12 cellular contexts compared by ENCODE assay signal in genomic region chr10:73905256-73906018, GRCh38. TPM values are rescaled to one million over a fixed set of nuclear protein-coding genes. Genes with fewer than 3 reads are reported as not detected.
DNase-seq lines count a peak whose midpoint lies in the region; ATAC-seq and TF ChIP-seq lines count a peak whose summit lies in the region.
"Had no signal": no experiment of that assay in that cellular context is flagged by ENCODE, and none has a peak within 500 bp of the region (broad histone marks: within the 10 kb centered on the region; RNA-seq: fewer than 3 reads in every experiment).

No MANE protein-coding gene starts in this region.

- intact Hi-C loops in esophagus squamous epithelium (cut with DNase I) = no loop called here

- H3K36me3 ChIP-seq in esophagus squamous epithelium = no peaks in the 10 kb centered on the region

- no peak overlapping the region for H3K9ac ChIP-seq in H9 (ENCODE audit: extremely low read depth, insufficient read length, low read length)

- ATAC-seq in activated T-cell treated with anti-CD3 and anti-CD28 coated beads, Interleukin-2, amount 50 U/mL, for 4 hours = no peak
- ATAC-seq in GM18870 (IDR thresholded peaks at IDR 0.05; ENCODE audit: unreplicated experiment) = no peak
- ATAC-seq: HepG2 had no signal

- TF ChIP-seq CTCF in H9 (conservative IDR thresholded peaks at IDR 0.05) = no peak
- no peak for TF ChIP-seq CTCF in esophagus squamous epithelium (IDR thresholded peaks at IDR 0.05)

- H2AK5ac ChIP-seq in H9 (ENCODE audit: insufficient read length, low read length) = no peak overlapping the region

- H3K4me1 ChIP-seq in H9 (ENCODE audit: insufficient read depth, low read length) (peaks cover 5% of the 10 kb centered on the region; the same call in 1 of the 2 replicates), esophagus squamous epithelium (peaks cover 21 to 50% (median 29%) of the 10 kb centered on the region in 3 donors)

- no peaks in the 10 kb centered on the region for H3K36me3 Mint-ChIP-seq in H9 (ENCODE audit: insufficient read depth in 1 of 3, low read depth in 3 of 3)
- H3K36me3 Mint-ChIP-seq in activated T-cell treated with anti-CD3 and anti-CD28 coated beads, Interleukin-2, amount 50 U/mL, for 4 hours (ENCODE audit: insufficient read depth) = no peaks in the 10 kb centered on the region

- H3K9me3 ChIP-seq in H9 (ENCODE audit: control insufficient read depth, low read depth, low read length) = no peaks in the 10 kb centered on the region
- no peaks in the 10 kb centered on the region for H3K9me3 ChIP-seq in esophagus squamous epithelium

- H4K8ac ChIP-seq in H9 (replicated peaks; ENCODE audit: insufficient read length, low read depth, low read length) = no peak overlapping the region

- no peak overlapping the region for H3K18ac ChIP-seq in H9 (ENCODE audit: insufficient read length, low read depth, low read length)

- no peak overlapping the region for H2BK5ac ChIP-seq in H9 (ENCODE audit: insufficient read length, low read length)

- H3T11ph ChIP-seq in H9 (ENCODE audit: low read length) = no peak overlapping the region

- no peak overlapping the region for H3K4ac ChIP-seq in H9 (ENCODE audit: low read depth, low read length)

- no peaks in the 10 kb centered on the region for H3K79me2 ChIP-seq in H9 (ENCODE audit: insufficient read depth, low read length)

- H3K14ac ChIP-seq in H9 (ENCODE audit: insufficient read depth, low read length) = no peak overlapping the region; the same call in 1 of the 2 replicates

- no peak overlapping the region for H2BK12ac ChIP-seq in H9 (ENCODE audit: insufficient read length, low read depth, low read length)

- H3K27ac ChIP-seq in H9 (ENCODE audit: insufficient read length, low read depth, low read length) (no peak overlapping the region), esophagus squamous epithelium (peak overlapping the region in 3 of 4 donors; percentile 69 to 90 (median 83)), skin epidermis (peak overlapping the region in 16 of 21 experiments; percentile 22 to 94 (median 75))
- H3K27ac ChIP-seq: SK-N-MC had no signal

- no peak overlapping the region for H4K91ac ChIP-seq in H9 (ENCODE audit: insufficient read length, low read depth, low read length)

- peaks cover 33 to 37% of the 10 kb centered on the region in 2 experiments for H3K4me1 Mint-ChIP-seq in H9
- H3K4me1 Mint-ChIP-seq in activated T-cell treated with anti-CD3 and anti-CD28 coated beads, Interleukin-2, amount 50 U/mL, for 4 hours (ENCODE audit: low read depth) = peaks cover 31% of the 10 kb centered on the region

- H2BK15ac ChIP-seq in H9 (ENCODE audit: low read depth, low read length) = no peak overlapping the region

- H3K4me2 ChIP-seq in H9 (ENCODE audit: insufficient read depth, insufficient read length, low read length) = no peak overlapping the region

- peaks cover 26% of the 10 kb centered on the region for H3K27me3 Mint-ChIP-seq in H9 (ENCODE audit: low read depth)
- peaks cover 15% of the 10 kb centered on the region for H3K27me3 Mint-ChIP-seq in activated T-cell treated with anti-CD3 and anti-CD28 coated beads, Interleukin-2, amount 50 U/mL, for 4 hours (ENCODE audit: low read depth)

- H3K56ac ChIP-seq in H9 (ENCODE audit: insufficient read length, low read depth, low read length) = no peak overlapping the region

- no CpG with 5 or more reads among the region's 4 CpGs for WGBS in H9 (ENCODE audit: extremely low coverage, insufficient read length, low lambda C conversion rate)
- 49 to 87% methylated on average over 3 to 4 of the region's 4 CpGs for WGBS in esophagus squamous epithelium, 2 donors

- peak overlapping the region in 2 of 3 experiments; percentile 54 to 72; a peak in 5 of 7 replicates for H3K27ac Mint-ChIP-seq in H9

- no peaks in the 10 kb centered on the region; the same call in 1 of the 2 replicates for H3K27me3 ChIP-seq in H9 (ENCODE audit: insufficient read depth, low read length)
- no peaks in the 10 kb centered on the region for H3K27me3 ChIP-seq in esophagus squamous epithelium

- no peak overlapping the region for H2BK20ac ChIP-seq in H9 (ENCODE audit: low read depth, low read length, poor library complexity, severe bottlenecking)

- no peak for DNase-seq in H9
- DNase-seq in NCI-H146 treated with DMSO at 0.1 percent for 48 hours (lab: John Stamatoyannopoulos, UW; ENCODE audit: unreplicated experiment) = peak; percentile 86
- DNase-seq in esophagus squamous epithelium (lab: John Stamatoyannopoulos, UW) = no peak
- DNase-seq in activated T-cell treated with anti-CD3 and anti-CD28 coated beads, Interleukin-2, amount 50 U/mL, for 4 hours = no peak
- DNase-seq in activated CD8-positive, alpha-beta memory T cell treated with anti-CD3 and anti-CD28 coated beads, Interleukin-2, amount 50 U/mL, for 4 hours = no peak
- DNase-seq: DMS79 treated with DMSO at 0.1 percent for 48 hours, mesendoderm, retina had no signal

- no peak overlapping the region for H4K5ac ChIP-seq in H9 (ENCODE audit: insufficient read length, low read depth, low read length)

- no peak overlapping the region for H2BK120ac ChIP-seq in H9 (ENCODE audit: low read depth, low read length, poor library complexity, severe bottlenecking)

- no peak overlapping the region for H3K23ac ChIP-seq in H9 (ENCODE audit: insufficient read length, low read depth, low read length)

- H3K4me3 ChIP-seq in esophagus squamous epithelium (no peak overlapping the region), skin epidermis (no peak overlapping the region)
- H3K4me3 ChIP-seq: SK-N-MC had no signal

- no peak for TF ChIP-seq POLR2A in esophagus squamous epithelium (IDR thresholded peaks at IDR 0.05)

- peaks cover 3% of the 10 kb centered on the region for H3K23me2 ChIP-seq in H9 (ENCODE audit: insufficient read length, low read depth, low read length, poor library complexity, severe bottlenecking)

- H3K9me3 Mint-ChIP-seq in H9 = no peaks in the 10 kb centered on the region
- no peaks in the 10 kb centered on the region for H3K9me3 Mint-ChIP-seq in activated T-cell treated with anti-CD3 and anti-CD28 coated beads, Interleukin-2, amount 50 U/mL, for 4 hours

- no peak overlapping the region for H3K4me3 Mint-ChIP-seq in H9
- no peak overlapping the region for H3K4me3 Mint-ChIP-seq in activated T-cell treated with anti-CD3 and anti-CD28 coated beads, Interleukin-2, amount 50 U/mL, for 4 hours

- H2AFZ ChIP-seq in H9 (ENCODE audit: low read length) = no peak overlapping the region

- no peaks in the 10 kb centered on the region for H3K79me1 ChIP-seq in H9 (ENCODE audit: insufficient read depth, low read depth, low read length, poor library complexity, severe bottlenecking)

- H4K20me1 ChIP-seq in H9 (ENCODE audit: control insufficient read depth, insufficient read depth, insufficient read length) = no peaks in the 10 kb centered on the region

RNA-seq across cellular contexts. Expression of gene PLAU, which starts 5.5 kb away (rescaled TPM):
- total RNA-seq in H9 (2021) (15.0 and 16.2 TPM in 2 replicates), esophagus squamous epithelium (10 to 100 TPM in 2 of 4 donors, 1 to 10 TPM in 2; 8.8 to 15.9 (median 11.9) TPM)
- total RNA-seq in activated T-cell treated with anti-CD3 and anti-CD28 coated beads, Interleukin-2, amount 50 U/mL, for 4 hours = 1 to 10 TPM in 1 of 3 donors, under 1 TPM in 2; 0.82 to 1.1 (median 0.84) TPM

RNA-seq across cellular contexts. Expression of gene CAMK2G, which starts 31.1 kb away (rescaled TPM):
- total RNA-seq in H9 (2021) (30.4 and 31.8 TPM in 2 replicates), esophagus squamous epithelium (10 to 100 TPM; 15.5 to 37.0 (median 28.6) TPM)
- total RNA-seq in activated T-cell treated with anti-CD3 and anti-CD28 coated beads, Interleukin-2, amount 50 U/mL, for 4 hours = 10 to 100 TPM; 14.5 to 20.7 (median 16.6) TPM
